In the genomic region with DNA sequence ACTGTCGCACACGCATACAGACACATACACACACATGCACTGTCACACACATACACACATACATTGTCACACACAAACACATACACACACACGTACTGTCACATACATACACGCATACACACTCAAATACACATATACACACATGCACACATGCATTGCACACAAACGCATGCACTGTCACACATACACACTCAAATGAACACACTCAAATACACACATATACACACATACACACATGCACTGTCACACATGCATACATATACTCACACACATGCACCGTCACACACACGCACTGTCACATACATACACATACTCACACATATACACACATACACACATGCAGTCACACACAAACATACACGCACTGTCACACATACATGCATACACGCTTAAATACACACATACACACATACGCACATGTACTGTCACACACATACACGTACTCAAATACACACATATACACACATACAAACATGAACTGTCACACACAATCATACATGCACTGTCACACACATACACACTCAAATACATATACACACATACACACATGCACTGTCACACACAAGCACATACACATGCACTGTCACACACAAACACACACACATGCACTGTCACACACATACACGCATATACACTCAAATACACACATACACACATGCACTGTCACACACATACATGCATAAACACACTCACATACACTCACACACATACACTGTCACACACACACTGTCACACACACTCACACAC, we compare ENCODE assay signal across 2 cellular contexts.
TF ChIP-seq lines count a peak whose summit lies in the region.

No MANE protein-coding gene starts in this region.

TF ChIP-seq in HepG2, 621 proteins besides CTCF, POLR2A, EP300 and RAD21 (continues in another document):
- TF ChIP-seq, protein P1, sequence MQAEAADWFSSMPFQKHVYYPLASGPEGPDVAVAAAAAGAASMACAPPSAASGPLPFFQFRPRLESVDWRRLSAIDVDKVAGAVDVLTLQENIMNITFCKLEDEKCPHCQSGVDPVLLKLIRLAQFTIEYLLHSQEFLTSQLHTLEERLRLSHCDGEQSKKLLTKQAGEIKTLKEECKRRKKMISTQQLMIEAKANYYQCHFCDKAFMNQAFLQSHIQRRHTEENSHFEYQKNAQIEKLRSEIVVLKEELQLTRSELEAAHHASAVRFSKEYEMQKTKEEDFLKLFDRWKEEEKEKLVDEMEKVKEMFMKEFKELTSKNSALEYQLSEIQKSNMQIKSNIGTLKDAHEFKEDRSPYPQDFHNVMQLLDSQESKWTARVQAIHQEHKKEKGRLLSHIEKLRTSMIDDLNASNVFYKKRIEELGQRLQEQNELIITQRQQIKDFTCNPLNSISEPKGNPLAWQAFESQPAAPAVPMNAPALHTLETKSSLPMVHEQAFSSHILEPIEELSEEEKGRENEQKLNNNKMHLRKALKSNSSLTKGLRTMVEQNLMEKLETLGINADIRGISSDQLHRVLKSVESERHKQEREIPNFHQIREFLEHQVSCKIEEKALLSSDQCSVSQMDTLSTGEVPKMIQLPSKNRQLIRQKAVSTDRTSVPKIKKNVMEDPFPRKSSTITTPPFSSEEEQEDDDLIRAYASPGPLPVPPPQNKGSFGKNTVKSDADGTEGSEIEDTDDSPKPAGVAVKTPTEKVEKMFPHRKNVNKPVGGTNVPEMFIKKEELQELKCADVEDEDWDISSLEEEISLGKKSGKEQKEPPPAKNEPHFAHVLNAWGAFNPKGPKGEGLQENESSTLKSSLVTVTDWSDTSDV (CRISPR knock-in tag; IDR thresholded peaks at IDR 0.05), result no peak
- TF ChIP-seq ZNF644 (CRISPR knock-in tag; IDR thresholded peaks at IDR 0.05; ENCODE audit: low read depth) (no peak), THRA (CRISPR knock-in tag; IDR thresholded peaks at IDR 0.05; ENCODE audit: borderline replicate concordance) (no peak), TEF (CRISPR knock-in tag; IDR thresholded peaks at IDR 0.05) (no peak), FOXA1 (IDR thresholded peaks at IDR 0.05) (peak; percentile 29), FOXA1 (CRISPR knock-in tag; IDR thresholded peaks at IDR 0.05) (no peak), ERF (CRISPR knock-in tag; IDR thresholded peaks at IDR 0.05) (no peak), HNF4A (CRISPR knock-in tag; IDR thresholded peaks at IDR 0.05) (no peak)
- TF ChIP-seq, protein P2, sequence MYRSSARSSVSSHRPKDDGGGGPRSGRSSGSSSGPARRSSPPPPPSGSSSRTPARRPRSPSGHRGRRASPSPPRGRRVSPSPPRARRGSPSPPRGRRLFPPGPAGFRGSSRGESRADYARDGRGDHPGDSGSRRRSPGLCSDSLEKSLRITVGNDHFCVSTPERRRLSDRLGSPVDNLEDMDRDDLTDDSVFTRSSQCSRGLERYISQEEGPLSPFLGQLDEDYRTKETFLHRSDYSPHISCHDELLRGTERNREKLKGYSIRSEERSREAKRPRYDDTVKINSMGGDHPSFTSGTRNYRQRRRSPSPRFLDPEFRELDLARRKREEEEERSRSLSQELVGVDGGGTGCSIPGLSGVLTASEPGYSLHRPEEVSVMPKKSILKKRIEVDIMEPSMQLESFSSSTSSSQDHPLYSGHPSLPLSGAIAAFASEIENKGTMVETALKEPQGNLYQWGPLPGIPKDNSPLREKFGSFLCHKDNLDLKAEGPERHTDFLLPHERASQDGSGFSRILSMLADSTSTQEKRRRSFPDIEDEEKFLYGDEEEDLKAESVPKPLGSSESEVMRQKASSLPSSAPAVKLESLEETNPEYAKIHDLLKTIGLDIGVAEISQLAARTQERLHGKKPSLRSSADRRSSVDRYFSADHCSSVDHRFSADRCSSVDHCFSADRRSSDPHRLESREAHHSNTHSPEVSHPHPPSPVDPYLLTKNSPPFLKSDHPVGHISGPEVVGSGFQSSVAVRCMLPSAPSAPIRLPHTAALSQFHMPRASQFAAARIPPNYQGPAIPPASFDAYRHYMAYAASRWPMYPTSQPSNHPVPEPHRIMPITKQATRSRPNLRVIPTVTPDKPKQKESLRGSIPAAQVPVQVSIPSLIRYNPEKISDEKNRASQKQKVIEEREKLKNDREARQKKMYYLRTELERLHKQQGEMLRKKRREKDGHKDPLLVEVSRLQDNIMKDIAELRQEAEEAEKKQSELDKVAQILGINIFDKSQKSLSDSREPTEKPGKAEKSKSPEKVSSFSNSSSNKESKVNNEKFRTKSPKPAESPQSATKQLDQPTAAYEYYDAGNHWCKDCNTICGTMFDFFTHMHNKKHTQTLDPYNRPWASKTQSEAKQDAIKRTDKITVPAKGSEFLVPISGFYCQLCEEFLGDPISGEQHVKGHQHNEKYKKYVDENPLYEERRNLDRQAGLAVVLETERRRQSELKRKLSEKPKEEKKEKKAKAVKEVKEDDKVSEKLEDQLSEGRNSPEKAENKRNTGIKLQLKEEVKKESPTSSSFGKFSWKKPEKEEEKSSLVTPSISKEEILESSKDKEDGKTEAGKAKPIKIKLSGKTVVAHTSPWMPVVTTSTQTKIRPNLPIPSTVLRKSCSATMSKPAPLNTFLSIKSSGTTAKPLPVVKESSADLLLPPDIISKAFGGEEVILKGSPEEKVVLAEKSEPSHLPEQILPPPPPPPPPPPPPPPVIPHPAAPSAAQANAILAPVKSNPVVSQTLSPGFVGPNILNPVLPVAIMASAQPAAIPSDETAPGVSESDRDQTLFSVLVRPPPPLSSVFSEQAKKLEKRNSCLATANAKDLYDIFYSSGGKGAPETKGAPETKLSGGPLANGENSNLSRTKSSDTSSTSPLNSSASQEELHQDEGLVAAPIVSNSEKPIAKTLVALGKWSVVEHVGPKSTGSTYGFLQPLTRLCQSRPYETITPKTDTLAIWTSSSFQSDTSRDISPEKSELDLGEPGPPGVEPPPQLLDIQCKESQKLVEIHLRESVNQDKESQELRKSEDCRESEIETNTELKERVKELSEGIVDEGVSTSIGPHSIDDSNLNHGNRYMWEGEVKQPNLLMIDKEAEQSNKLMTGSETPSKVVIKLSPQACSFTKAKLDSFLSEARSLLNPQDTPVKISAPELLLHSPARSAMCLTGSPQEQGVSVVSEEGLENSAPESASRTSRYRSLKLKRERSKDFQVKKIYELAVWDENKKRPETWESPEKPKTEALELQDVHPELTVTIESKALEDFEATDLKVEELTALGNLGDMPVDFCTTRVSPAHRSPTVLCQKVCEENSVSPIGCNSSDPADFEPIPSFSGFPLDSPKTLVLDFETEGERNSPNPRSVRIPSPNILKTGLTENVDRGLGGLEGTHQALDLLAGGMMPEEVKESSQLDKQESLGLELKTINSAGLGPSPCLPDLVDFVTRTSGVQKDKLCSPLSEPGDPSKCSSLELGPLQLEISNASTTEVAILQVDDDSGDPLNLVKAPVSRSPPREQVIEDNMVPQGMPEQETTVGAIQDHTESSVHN (CRISPR knock-in tag; IDR thresholded peaks at IDR 0.05), result no peak

TF ChIP-seq in GM12878, 131 proteins besides CTCF, POLR2A, EP300 and RAD21:
- TF ChIP-seq FOXK2 (IDR thresholded peaks at IDR 0.05) (0 out of 2 replicates have a peak, but pooled peaks have one; percentile 7), HDGF (IDR thresholded peaks at IDR 0.05) (0 out of 2 replicates have a peak, but pooled peaks have one; percentile 36)
- TF ChIP-seq, protein P3, sequence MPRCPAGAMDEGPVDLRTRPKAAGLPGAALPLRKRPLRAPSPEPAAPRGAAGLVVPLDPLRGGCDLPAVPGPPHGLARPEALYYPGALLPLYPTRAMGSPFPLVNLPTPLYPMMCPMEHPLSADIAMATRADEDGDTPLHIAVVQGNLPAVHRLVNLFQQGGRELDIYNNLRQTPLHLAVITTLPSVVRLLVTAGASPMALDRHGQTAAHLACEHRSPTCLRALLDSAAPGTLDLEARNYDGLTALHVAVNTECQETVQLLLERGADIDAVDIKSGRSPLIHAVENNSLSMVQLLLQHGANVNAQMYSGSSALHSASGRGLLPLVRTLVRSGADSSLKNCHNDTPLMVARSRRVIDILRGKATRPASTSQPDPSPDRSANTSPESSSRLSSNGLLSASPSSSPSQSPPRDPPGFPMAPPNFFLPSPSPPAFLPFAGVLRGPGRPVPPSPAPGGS (IDR thresholded peaks at IDR 0.05; ENCODE audit: borderline replicate concordance, insufficient read depth, low read depth, low read length, poor library complexity, severe bottlenecking), result peak; percentile 84
- TF ChIP-seq, protein P4, sequence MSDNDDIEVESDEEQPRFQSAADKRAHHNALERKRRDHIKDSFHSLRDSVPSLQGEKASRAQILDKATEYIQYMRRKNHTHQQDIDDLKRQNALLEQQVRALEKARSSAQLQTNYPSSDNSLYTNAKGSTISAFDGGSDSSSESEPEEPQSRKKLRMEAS (IDR thresholded peaks at IDR 0.05; ENCODE audit: low read depth, low read length), result no peak
